1 cellular context compared by ENCODE assay signal in the genomic region with DNA sequence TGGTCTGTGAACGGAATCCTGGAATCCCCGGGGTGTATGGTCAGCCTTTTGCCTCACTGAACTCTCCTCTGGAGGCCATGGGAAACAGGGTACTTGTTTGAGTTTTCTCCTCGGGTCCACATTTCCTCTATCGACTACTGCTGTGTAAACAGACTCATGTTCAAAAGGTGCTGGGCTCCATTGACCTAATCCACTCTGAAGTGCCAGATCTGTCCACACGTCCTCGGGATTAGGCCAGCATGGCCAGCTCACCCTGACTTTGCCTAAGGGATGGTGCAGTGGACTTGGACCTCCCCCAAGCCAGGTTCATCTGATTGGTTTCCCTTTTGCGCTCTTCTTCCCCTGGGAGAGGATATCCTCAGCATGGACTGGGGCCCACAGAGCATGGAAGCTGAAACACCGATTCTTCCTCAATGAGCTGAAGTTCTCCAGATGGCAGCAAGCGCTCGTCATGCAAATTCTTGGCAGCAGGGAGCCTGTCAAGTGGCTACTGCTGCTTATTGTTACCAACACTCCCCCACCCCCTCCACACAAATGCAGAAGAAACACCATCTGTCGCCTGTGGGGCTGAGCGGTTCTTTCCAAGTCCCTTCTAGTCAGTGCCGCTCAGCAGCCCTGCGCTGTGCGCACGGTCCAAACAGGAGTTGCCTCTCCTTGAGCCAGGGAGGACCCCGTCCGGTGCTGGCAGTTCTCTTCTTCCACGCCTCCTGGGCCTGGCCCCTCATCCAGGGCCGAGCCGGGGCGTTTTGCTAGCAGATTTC.
TF ChIP-seq lines count a peak whose summit lies in the region.

No MANE protein-coding gene starts in this region.

TF ChIP-seq in HepG2, 621 proteins besides CTCF, POLR2A, EP300 and RAD21 (continued from another document and continues in another):
- TF ChIP-seq, protein P1, sequence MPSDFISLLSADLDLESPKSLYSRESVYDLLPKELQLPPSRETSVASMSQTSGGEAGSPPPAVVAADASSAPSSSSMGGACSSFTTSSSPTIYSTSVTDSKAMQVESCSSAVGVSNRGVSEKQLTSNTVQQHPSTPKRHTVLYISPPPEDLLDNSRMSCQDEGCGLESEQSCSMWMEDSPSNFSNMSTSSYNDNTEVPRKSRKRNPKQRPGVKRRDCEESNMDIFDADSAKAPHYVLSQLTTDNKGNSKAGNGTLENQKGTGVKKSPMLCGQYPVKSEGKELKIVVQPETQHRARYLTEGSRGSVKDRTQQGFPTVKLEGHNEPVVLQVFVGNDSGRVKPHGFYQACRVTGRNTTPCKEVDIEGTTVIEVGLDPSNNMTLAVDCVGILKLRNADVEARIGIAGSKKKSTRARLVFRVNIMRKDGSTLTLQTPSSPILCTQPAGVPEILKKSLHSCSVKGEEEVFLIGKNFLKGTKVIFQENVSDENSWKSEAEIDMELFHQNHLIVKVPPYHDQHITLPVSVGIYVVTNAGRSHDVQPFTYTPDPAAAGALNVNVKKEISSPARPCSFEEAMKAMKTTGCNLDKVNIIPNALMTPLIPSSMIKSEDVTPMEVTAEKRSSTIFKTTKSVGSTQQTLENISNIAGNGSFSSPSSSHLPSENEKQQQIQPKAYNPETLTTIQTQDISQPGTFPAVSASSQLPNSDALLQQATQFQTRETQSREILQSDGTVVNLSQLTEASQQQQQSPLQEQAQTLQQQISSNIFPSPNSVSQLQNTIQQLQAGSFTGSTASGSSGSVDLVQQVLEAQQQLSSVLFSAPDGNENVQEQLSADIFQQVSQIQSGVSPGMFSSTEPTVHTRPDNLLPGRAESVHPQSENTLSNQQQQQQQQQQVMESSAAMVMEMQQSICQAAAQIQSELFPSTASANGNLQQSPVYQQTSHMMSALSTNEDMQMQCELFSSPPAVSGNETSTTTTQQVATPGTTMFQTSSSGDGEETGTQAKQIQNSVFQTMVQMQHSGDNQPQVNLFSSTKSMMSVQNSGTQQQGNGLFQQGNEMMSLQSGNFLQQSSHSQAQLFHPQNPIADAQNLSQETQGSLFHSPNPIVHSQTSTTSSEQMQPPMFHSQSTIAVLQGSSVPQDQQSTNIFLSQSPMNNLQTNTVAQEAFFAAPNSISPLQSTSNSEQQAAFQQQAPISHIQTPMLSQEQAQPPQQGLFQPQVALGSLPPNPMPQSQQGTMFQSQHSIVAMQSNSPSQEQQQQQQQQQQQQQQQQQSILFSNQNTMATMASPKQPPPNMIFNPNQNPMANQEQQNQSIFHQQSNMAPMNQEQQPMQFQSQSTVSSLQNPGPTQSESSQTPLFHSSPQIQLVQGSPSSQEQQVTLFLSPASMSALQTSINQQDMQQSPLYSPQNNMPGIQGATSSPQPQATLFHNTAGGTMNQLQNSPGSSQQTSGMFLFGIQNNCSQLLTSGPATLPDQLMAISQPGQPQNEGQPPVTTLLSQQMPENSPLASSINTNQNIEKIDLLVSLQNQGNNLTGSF (CRISPR knock-in tag; IDR thresholded peaks at IDR 0.05): no peak
- TF ChIP-seq ZNF510 (CRISPR knock-in tag; IDR thresholded peaks at IDR 0.05; ENCODE audit: low read depth) (0 out of 2 replicates have a peak, but pooled peaks have one; percentile 51), ZNF619 (CRISPR knock-in tag; IDR thresholded peaks at IDR 0.05) (0 out of 2 replicates have a peak, but pooled peaks have one; percentile 67), SOX6 (IDR thresholded peaks at IDR 0.05) (no peak), SOX6 (CRISPR knock-in tag; IDR thresholded peaks at IDR 0.05) (peak; percentile 88), THAP11 (CRISPR knock-in tag; IDR thresholded peaks at IDR 0.05) (0 out of 2 replicates have a peak, but pooled peaks have one; percentile 22), NR2F1 (CRISPR knock-in tag; IDR thresholded peaks at IDR 0.05) (peak; percentile 50 to 64; a peak in 2 of 4 replicates), IKZF4 (CRISPR knock-in tag; IDR thresholded peaks at IDR 0.05; ENCODE audit: borderline replicate concordance, low read depth, not compliant biosample characterization) (peak; percentile 69), BORCS8-MEF2B (CRISPR knock-in tag; IDR thresholded peaks at IDR 0.05) (peak; percentile 78), YEATS4 (CRISPR knock-in tag; IDR thresholded peaks at IDR 0.05; ENCODE audit: borderline replicate concordance) (peak; percentile 62; the same call in 1 of the 2 replicates), ZSCAN31 (CRISPR knock-in tag; IDR thresholded peaks at IDR 0.05; ENCODE audit: low read depth) (peak; percentile 43; the same call in 1 of the 2 replicates), IRF2 (CRISPR knock-in tag; IDR thresholded peaks at IDR 0.05) (peak; percentile 70), NR2C2 (CRISPR knock-in tag; IDR thresholded peaks at IDR 0.05; ENCODE audit: borderline replicate concordance) (peak; percentile 51; the same call in 1 of the 2 replicates), ZNF296 (CRISPR knock-in tag; conservative IDR thresholded peaks at IDR 0.05) (peak; percentile 84), ZSCAN30 (CRISPR knock-in tag; IDR thresholded peaks at IDR 0.05) (0 out of 2 replicates have a peak, but pooled peaks have one; percentile 71), ZNF136 (CRISPR knock-in tag; IDR thresholded peaks at IDR 0.05; ENCODE audit: low read depth) (no peak), KAT8 (CRISPR knock-in tag; IDR thresholded peaks at IDR 0.05) (0 out of 2 replicates have a peak, but pooled peaks have one; percentile 22), FOXJ3 (CRISPR knock-in tag; IDR thresholded peaks at IDR 0.05; ENCODE audit: borderline replicate concordance) (peak; percentile 91; the same call in 1 of the 2 replicates), SPEN (CRISPR knock-in tag; IDR thresholded peaks at IDR 0.05; ENCODE audit: low read depth) (peak; percentile 74; the same call in 1 of the 2 replicates), MXI1 (IDR thresholded peaks at IDR 0.05; ENCODE audit: borderline replicate concordance, low read depth, low read length) (peak; percentile 17; the same call in 1 of the 3 replicates), HES4 (CRISPR knock-in tag; IDR thresholded peaks at IDR 0.05; ENCODE audit: borderline replicate concordance) (no peak), TBX2 (CRISPR knock-in tag; IDR thresholded peaks at IDR 0.05; ENCODE audit: borderline replicate concordance) (peak; percentile 93), ZNF720 (CRISPR knock-in tag; IDR thresholded peaks at IDR 0.05) (no peak), MEF2D (CRISPR knock-in tag; IDR thresholded peaks at IDR 0.05) (peak; percentile 86), TBP (CRISPR knock-in tag; IDR thresholded peaks at IDR 0.05) (no peak), CEBPB (IDR thresholded peaks at IDR 0.05; ENCODE audit: borderline replicate concordance, low read depth, low read length) (no peak)
- TF ChIP-seq, protein P2, sequence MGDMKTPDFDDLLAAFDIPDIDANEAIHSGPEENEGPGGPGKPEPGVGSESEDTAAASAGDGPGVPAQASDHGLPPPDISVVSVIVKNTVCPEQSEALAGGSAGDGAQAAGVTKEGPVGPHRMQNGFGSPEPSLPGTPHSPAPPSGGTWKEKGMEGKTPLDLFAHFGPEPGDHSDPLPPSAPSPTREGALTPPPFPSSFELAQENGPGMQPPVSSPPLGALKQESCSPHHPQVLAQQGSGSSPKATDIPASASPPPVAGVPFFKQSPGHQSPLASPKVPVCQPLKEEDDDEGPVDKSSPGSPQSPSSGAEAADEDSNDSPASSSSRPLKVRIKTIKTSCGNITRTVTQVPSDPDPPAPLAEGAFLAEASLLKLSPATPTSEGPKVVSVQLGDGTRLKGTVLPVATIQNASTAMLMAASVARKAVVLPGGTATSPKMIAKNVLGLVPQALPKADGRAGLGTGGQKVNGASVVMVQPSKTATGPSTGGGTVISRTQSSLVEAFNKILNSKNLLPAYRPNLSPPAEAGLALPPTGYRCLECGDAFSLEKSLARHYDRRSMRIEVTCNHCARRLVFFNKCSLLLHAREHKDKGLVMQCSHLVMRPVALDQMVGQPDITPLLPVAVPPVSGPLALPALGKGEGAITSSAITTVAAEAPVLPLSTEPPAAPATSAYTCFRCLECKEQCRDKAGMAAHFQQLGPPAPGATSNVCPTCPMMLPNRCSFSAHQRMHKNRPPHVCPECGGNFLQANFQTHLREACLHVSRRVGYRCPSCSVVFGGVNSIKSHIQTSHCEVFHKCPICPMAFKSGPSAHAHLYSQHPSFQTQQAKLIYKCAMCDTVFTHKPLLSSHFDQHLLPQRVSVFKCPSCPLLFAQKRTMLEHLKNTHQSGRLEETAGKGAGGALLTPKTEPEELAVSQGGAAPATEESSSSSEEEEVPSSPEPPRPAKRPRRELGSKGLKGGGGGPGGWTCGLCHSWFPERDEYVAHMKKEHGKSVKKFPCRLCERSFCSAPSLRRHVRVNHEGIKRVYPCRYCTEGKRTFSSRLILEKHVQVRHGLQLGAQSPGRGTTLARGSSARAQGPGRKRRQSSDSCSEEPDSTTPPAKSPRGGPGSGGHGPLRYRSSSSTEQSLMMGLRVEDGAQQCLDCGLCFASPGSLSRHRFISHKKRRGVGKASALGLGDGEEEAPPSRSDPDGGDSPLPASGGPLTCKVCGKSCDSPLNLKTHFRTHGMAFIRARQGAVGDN (CRISPR knock-in tag; IDR thresholded peaks at IDR 0.05): peak; percentile 72
- TF ChIP-seq, protein P3, sequence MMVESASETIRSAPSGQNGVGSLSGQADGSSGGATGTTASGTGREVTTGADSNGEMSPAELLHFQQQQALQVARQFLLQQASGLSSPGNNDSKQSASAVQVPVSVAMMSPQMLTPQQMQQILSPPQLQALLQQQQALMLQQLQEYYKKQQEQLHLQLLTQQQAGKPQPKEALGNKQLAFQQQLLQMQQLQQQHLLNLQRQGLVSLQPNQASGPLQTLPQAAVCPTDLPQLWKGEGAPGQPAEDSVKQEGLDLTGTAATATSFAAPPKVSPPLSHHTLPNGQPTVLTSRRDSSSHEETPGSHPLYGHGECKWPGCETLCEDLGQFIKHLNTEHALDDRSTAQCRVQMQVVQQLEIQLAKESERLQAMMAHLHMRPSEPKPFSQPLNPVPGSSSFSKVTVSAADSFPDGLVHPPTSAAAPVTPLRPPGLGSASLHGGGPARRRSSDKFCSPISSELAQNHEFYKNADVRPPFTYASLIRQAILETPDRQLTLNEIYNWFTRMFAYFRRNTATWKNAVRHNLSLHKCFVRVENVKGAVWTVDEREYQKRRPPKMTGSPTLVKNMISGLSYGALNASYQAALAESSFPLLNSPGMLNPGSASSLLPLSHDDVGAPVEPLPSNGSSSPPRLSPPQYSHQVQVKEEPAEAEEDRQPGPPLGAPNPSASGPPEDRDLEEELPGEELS (CRISPR knock-in tag; IDR thresholded peaks at IDR 0.05): peak; percentile 71
- TF ChIP-seq, protein P4, sequence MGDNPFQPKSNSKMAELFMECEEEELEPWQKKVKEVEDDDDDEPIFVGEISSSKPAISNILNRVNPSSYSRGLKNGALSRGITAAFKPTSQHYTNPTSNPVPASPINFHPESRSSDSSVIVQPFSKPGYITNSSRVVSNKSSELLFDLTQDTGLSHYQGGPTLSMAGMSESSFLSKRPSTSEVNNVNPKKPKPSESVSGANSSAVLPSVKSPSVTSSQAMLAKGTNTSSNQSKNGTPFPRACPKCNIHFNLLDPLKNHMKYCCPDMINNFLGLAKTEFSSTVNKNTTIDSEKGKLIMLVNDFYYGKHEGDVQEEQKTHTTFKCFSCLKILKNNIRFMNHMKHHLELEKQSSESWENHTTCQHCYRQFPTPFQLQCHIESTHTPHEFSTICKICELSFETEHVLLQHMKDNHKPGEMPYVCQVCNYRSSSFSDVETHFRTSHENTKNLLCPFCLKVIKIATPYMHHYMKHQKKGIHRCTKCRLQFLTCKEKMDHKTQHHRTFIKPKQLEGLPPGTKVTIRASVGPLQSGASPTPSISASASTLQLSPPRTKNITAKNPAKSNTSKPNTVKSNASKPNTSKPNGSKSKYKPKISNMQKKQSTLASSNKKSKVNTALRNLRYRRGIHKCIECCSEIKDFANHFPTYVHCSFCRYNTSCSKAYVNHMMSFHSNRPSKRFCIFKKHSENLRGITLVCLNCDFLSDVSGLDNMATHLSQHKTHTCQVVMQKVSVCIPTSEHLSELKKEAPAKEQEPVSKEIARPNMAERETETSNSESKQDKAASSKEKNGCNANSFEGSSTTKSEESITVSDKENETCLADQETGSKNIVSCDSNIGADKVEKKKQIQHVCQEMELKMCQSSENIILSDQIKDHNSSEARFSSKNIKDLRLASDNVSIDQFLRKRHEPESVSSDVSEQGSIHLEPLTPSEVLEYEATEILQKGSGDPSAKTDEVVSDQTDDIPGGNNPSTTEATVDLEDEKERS (CRISPR knock-in tag; IDR thresholded peaks at IDR 0.05): peak; percentile 92; the same call in 1 of the 2 replicates
- TF ChIP-seq, protein P5, sequence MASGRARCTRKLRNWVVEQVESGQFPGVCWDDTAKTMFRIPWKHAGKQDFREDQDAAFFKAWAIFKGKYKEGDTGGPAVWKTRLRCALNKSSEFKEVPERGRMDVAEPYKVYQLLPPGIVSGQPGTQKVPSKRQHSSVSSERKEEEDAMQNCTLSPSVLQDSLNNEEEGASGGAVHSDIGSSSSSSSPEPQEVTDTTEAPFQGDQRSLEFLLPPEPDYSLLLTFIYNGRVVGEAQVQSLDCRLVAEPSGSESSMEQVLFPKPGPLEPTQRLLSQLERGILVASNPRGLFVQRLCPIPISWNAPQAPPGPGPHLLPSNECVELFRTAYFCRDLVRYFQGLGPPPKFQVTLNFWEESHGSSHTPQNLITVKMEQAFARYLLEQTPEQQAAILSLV (CRISPR knock-in tag; IDR thresholded peaks at IDR 0.05; ENCODE audit: borderline replicate concordance): peak; percentile 11; the same call in 1 of the 2 replicates
- TF ChIP-seq, protein P6, sequence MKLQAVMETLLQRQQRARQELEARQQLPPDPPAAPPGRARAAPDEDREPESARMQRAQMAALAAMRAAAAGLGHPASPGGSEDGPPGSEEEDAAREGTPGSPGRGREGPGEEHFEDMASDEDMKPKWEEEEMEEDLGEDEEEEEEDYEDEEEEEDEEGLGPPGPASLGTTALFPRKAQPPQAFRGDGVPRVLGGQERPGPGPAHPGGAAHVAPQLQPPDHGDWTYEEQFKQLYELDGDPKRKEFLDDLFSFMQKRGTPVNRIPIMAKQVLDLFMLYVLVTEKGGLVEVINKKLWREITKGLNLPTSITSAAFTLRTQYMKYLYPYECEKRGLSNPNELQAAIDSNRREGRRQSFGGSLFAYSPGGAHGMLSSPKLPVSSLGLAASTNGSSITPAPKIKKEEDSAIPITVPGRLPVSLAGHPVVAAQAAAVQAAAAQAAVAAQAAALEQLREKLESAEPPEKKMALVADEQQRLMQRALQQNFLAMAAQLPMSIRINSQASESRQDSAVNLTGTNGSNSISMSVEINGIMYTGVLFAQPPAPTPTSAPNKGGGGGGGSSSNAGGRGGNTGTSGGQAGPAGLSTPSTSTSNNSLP (IDR thresholded peaks at IDR 0.05; ENCODE audit: low read depth, low read length): peak; percentile 36; the same call in 1 of the 2 replicates
- TF ChIP-seq, protein P7, sequence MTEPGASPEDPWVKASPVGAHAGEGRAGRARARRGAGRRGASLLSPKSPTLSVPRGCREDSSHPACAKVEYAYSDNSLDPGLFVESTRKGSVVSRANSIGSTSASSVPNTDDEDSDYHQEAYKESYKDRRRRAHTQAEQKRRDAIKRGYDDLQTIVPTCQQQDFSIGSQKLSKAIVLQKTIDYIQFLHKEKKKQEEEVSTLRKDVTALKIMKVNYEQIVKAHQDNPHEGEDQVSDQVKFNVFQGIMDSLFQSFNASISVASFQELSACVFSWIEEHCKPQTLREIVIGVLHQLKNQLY (CRISPR knock-in tag; IDR thresholded peaks at IDR 0.05): no peak; the same call in 1 of the 2 replicates
- TF ChIP-seq, protein P8, sequence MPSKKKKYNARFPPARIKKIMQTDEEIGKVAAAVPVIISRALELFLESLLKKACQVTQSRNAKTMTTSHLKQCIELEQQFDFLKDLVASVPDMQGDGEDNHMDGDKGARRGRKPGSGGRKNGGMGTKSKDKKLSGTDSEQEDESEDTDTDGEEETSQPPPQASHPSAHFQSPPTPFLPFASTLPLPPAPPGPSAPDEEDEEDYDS (CRISPR knock-in tag; IDR thresholded peaks at IDR 0.05): no peak
- TF ChIP-seq, protein P9, sequence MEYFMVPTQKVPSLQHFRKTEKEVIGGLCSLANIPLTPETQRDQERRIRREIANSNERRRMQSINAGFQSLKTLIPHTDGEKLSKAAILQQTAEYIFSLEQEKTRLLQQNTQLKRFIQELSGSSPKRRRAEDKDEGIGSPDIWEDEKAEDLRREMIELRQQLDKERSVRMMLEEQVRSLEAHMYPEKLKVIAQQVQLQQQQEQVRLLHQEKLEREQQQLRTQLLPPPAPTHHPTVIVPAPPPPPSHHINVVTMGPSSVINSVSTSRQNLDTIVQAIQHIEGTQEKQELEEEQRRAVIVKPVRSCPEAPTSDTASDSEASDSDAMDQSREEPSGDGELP (IDR thresholded peaks at IDR 0.05; ENCODE audit: borderline replicate concordance, low read depth): no peak
